In the genomic region with DNA sequence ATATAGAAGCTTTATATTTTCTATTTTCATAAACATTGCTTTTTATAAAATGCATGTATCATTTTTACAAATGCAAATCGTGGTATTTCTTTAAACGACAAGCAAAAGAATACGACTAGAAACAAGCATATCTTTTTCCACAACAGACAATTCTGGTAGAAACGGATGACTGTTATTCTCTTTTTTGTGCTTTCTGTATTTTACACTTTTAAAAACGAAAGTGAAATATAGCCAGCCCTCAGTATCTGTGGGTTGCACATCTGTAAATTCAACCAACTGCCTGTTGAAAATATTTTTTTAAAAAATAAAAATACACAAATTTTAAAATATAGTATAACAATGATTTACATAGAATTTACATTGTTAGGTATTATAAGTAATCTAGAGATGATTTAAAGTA, we compare ENCODE assay signal across 20 cellular contexts.
A peak's percentile ranks its signal among the peaks of the same experiment; 100 is the strongest.
DNase-seq lines count a peak whose midpoint lies in the region; ATAC-seq, FAIRE-seq and TF ChIP-seq lines count a peak whose summit lies in the region.
"Had no signal": no experiment of that assay in that cellular context is flagged by ENCODE, and none has a peak within 500 bp of the region (broad histone marks: within the 10 kb centered on the region; RNA-seq: fewer than 3 reads in every experiment).

No MANE protein-coding gene starts in this region.

- peaks cover 17% of the 10 kb centered on the region for H3K4me1 ChIP-seq in GM12878 (ENCODE audit: control insufficient read depth, insufficient read depth, low read length)
- H3K4me1 ChIP-seq in SJCRH30, result peaks cover 14% of the 10 kb centered on the region
- peaks cover 0 to 14% (median 0%) of the 10 kb centered on the region in 9 donors for H3K4me1 ChIP-seq in heart right ventricle
- H3K4me1 ChIP-seq: BLaER1, esophagus muscularis mucosa had no signal

- no peak overlapping the region for H3K27ac ChIP-seq in GM12878 (ENCODE audit: control insufficient read depth, insufficient read depth)
- no peak overlapping the region for H3K27ac ChIP-seq in SJCRH30
- H3K27ac ChIP-seq in heart right ventricle, result no peak overlapping the region
- H3K27ac ChIP-seq: BLaER1, esophagus muscularis mucosa had no signal

- H3K36me3 ChIP-seq in GM12878 (ENCODE audit: control insufficient read depth in 2 of 2, insufficient read depth in 2 of 2, low read length in 1 of 2) (no peaks in the 10 kb centered on the region), SJCRH30 (peaks cover 66% of the 10 kb centered on the region), heart right ventricle (peaks cover 0 to 20% (median 0%) of the 10 kb centered on the region in 9 donors)
- H3K36me3 ChIP-seq: BLaER1, esophagus muscularis mucosa had no signal

- no peaks in the 10 kb centered on the region; the same call in 2 of the 3 replicates for H3K9me3 ChIP-seq in GM12878 (replicated peaks; ENCODE audit: control insufficient read depth, insufficient read depth, low read length)
- no peaks in the 10 kb centered on the region for H3K9me3 ChIP-seq in SJCRH30 (replicated peaks)
- no peaks in the 10 kb centered on the region for H3K9me3 ChIP-seq in heart right ventricle
- H3K9me3 ChIP-seq: BLaER1, esophagus muscularis mucosa had no signal

- CTCF ChIA-PET in GM12878 (lab: Yijun Ruan, JAX), result no interaction called here

- POLR2A ChIA-PET in GM12878 (lab: Charles Lee), result no interaction called here

- no TSS peak for BruUV-seq in GM12878 (replicated peaks; lab: Mats Ljungman, UMichigan)

- TF ChIP-seq RAD21 in GM12878 (IDR thresholded peaks at IDR 0.05; ENCODE audit: insufficient read depth, low read depth, low read length), result no peak

- no peak for FAIRE-seq in GM12878 (lab: Jason Lieb, UNC)

- H4K20me1 ChIP-seq in GM12878 (ENCODE audit: control insufficient read depth, insufficient read depth), result no peaks in the 10 kb centered on the region
- H4K20me1 ChIP-seq: BLaER1 had no signal

- no peak overlapping the region for H3K4me3 ChIP-seq in GM12878
- H3K4me3 ChIP-seq in SJCRH30, result no peak overlapping the region
- H3K4me3 ChIP-seq in heart right ventricle, result no peak overlapping the region
- H3K4me3 ChIP-seq: BLaER1, esophagus muscularis mucosa had no signal

- intact Hi-C loops in GM12878 (cut with micrococcal nuclease; ENCODE audit: unreplicated experiment), result no loop called here
- intact Hi-C loops in heart right ventricle (cut with DNase I), result no loop called here

- RAD21 ChIA-PET in GM12878 (lab: Charles Lee; ENCODE audit: unreplicated experiment), result no interaction called here

- WGBS in GM12878 (ENCODE audit: insufficient coverage, insufficient replicate concordance, low lambda C conversion rate, missing lambda C conversion rate), result 3% methylated on average over 5 of the region's 5 CpGs
- WGBS in heart right ventricle, 2 donors, result 84 to 90% methylated on average over 5 of the region's 5 CpGs

- in situ Hi-C loops in GM12878 (cut with MboI), result no loop called here

- H2AFZ ChIP-seq in GM12878 (ENCODE audit: control insufficient read depth, low read depth, low read length), result 0 out of 2 replicates have a peak overlapping the region, but pooled peaks have one; percentile 4

- H3K27me3 ChIP-seq in GM12878 (replicated peaks in 1 of 2; ENCODE audit: control insufficient read depth in 2 of 2, insufficient read depth in 2 of 2, low read length in 1 of 2), result no peaks in the 10 kb centered on the region
- no peaks in the 10 kb centered on the region for H3K27me3 ChIP-seq in SJCRH30
- no peaks in the 10 kb centered on the region for H3K27me3 ChIP-seq in heart right ventricle
- H3K27me3 ChIP-seq: BLaER1, esophagus muscularis mucosa had no signal

- TF ChIP-seq CTCF in GM12878 (IDR thresholded peaks at IDR 0.05 in 2 of 3, conservative IDR thresholded peaks at IDR 0.05 in 1 of 3; ENCODE audit: control insufficient read depth in 2 of 3, extremely low read depth in 1 of 3, insufficient read depth in 1 of 3, low read depth in 3 of 3, low read length in 3 of 3) (no peak), heart right ventricle (IDR thresholded peaks at IDR 0.05) (no peak)

- H3K9ac ChIP-seq in GM12878 (ENCODE audit: control insufficient read depth, insufficient read depth, low read length), result no peak overlapping the region
- H3K9ac ChIP-seq: BLaER1 had no signal

- ATAC-seq in GM18511 (IDR thresholded peaks at IDR 0.05; ENCODE audit: unreplicated experiment) (peak; percentile 64), GM21390 (IDR thresholded peaks at IDR 0.05; ENCODE audit: unreplicated experiment) (peak; percentile 69), HG03175 (IDR thresholded peaks at IDR 0.05; ENCODE audit: unreplicated experiment) (peak; percentile 62), GM12878 (peak; percentile 64; the same call in 2 of the 3 replicates), heart right ventricle (no peak)

- 0 out of 2 replicates have a peak overlapping the region, but pooled peaks have one; percentile 17 for H3K4me2 ChIP-seq in GM12878 (ENCODE audit: control insufficient read depth, insufficient read depth)
- H3K4me2 ChIP-seq: BLaER1 had no signal

- TF ChIP-seq EP300 in GM12878 (IDR thresholded peaks at IDR 0.05; ENCODE audit: borderline replicate concordance in 1 of 2, control insufficient read depth in 1 of 2, low read depth in 2 of 2, low read length in 2 of 2), result no peak

- no peaks in the 10 kb centered on the region for H3K79me2 ChIP-seq in GM12878 (ENCODE audit: control insufficient read depth, insufficient read depth, low read length)

- SMC1A ChIA-PET in GM12878 (lab: Charles Lee; ENCODE audit: uncharacterized antibody, unreplicated experiment), result no interaction called here

- DNase-seq in GM12878 (ENCODE audit: low read depth, low spot score), result no peak
- no peak for DNase-seq in epidermal melanocyte (ENCODE audit: insufficient read length, low spot score)
- no peak for DNase-seq in SJCRH30
- no peak for DNase-seq in heart right ventricle
- DNase-seq: activated CD4-positive, alpha-beta T cell treated with anti-CD3 and anti-CD28 coated beads, Interleukin-2, amount 50 U/mL, for 4 hours; DMS53; head of caudate nucleus; kidney glomerular epithelial cell; midbrain; NCI-H2107; occipital lobe; SHP77 treated with DMSO at 0.1 percent for 48 hours; stimulated activated CD4-positive, alpha-beta T cell treated with anti-CD3 and anti-CD28 coated beads, Interleukin-4, amount 100 ng/mL, for 4 hours; T-helper 9 cell; trophoblast cell had no signal

- TF ChIP-seq POLR2A in GM12878 (IDR thresholded peaks at IDR 0.05; ENCODE audit: low read depth, low read length), result no peak

TF ChIP-seq in GM12878, 131 proteins besides CTCF, POLR2A, EP300 and RAD21:
- no peak for TF ChIP-seq TCF3 (IDR thresholded peaks at IDR 0.05; ENCODE audit: borderline replicate concordance, insufficient read depth, low read depth, low read length)
- no peak for TF ChIP-seq YY1 (IDR thresholded peaks at IDR 0.05; ENCODE audit: low read depth, low read length)
- TF ChIP-seq CREM (IDR thresholded peaks at IDR 0.05; ENCODE audit: low read depth), result no peak
TF ChIP-seq in GM12878: peak in this region for 0.

Comparison
In these comparisons a context has a peak if more than half of its experiments do, and no peak if none do; other contexts are left out.
1. ATAC-seq: peak in GM18511 (single experiment), GM21390 (single experiment), HG03175 (single experiment) and GM12878 (single experiment); none in heart right ventricle (0 of 8).